ENCODE assay signal across 17 cellular contexts in genomic region chr2:205733082-205733481, GRCh38. TPM values are rescaled to one million over a fixed set of nuclear protein-coding genes. Genes with fewer than 3 reads are reported as not detected.
DNase-seq lines count a peak whose midpoint lies in the region; ATAC-seq and TF ChIP-seq lines count a peak whose summit lies in the region.
"Had no signal": no experiment of that assay in that cellular context is flagged by ENCODE, and none has a peak within 500 bp of the region (broad histone marks: within the 10 kb centered on the region; RNA-seq: fewer than 3 reads in every experiment).

No MANE protein-coding gene starts in this region.

- H3K4me3 Mint-ChIP-seq in nephron: no peak overlapping the region
- H3K4me3 Mint-ChIP-seq: activated naive CD4-positive, alpha-beta T cell treated with anti-CD3 and anti-CD28 coated beads for 36 hours; CD4-positive, CD25-positive, alpha-beta regulatory T cell had no signal

- no peaks in the 10 kb centered on the region for H3K27me3 Mint-ChIP-seq in nephron (ENCODE audit: low read depth)
- H3K27me3 Mint-ChIP-seq: CD4-positive, CD25-positive, alpha-beta regulatory T cell had no signal

- TF ChIP-seq CTCF in nephron (IDR thresholded peaks at IDR 0.05; ENCODE audit: unreplicated experiment in 3 of 3): no peak

- no peak overlapping the region for H3K9ac ChIP-seq in HUES6 (ENCODE audit: low read length)
- peak overlapping the region in 1 of 2 donors; percentile 50 for H3K9ac ChIP-seq in stomach smooth muscle (ENCODE audit: low read length in 2 of 2)
- H3K9ac ChIP-seq: parathyroid adenoma had no signal

- peaks cover 51% of the 10 kb centered on the region for H3K36me3 Mint-ChIP-seq in nephron (ENCODE audit: low read depth)
- H3K36me3 Mint-ChIP-seq: CD4-positive, CD25-positive, alpha-beta regulatory T cell had no signal

- no peak for ATAC-seq in left ventricle myocardium superior
- no peak for ATAC-seq in HG03565 (IDR thresholded peaks at IDR 0.05; ENCODE audit: unreplicated experiment)
- ATAC-seq: K562, right lobe of liver had no signal

- H3K4me1 ChIP-seq in HUES6 (ENCODE audit: control insufficient read depth, insufficient read depth, low read length) (peaks cover 60% of the 10 kb centered on the region), esophagus (ENCODE audit: control insufficient read depth in 2 of 2, insufficient read depth in 2 of 2, low read length in 1 of 2) (no peaks in the 10 kb centered on the region), stomach smooth muscle (ENCODE audit: control insufficient read depth, insufficient read depth, low read length) (peaks cover 69% of the 10 kb centered on the region), SJCRH30 (0 out of 2 replicates have a peak, but pooled peaks cover 3% of the 10 kb centered on the region)
- H3K4me1 ChIP-seq: parathyroid adenoma had no signal

- H3K36me3 ChIP-seq in HUES6 (ENCODE audit: control insufficient read depth, insufficient read depth, low read length) (peaks cover 39% of the 10 kb centered on the region), esophagus (ENCODE audit: control insufficient read depth in 2 of 2, insufficient read depth in 2 of 2, low read length in 1 of 2) (peaks cover 2 to 4% of the 10 kb centered on the region in 2 donors), stomach smooth muscle (ENCODE audit: control insufficient read depth in 2 of 2, insufficient read depth in 2 of 2, low read length in 2 of 2) (peaks cover 44 to 48% of the 10 kb centered on the region in 2 donors), SJCRH30 (peaks cover 34% of the 10 kb centered on the region)
- H3K36me3 ChIP-seq: right lobe of liver had no signal

- peaks cover 69% of the 10 kb centered on the region for H3K4me1 Mint-ChIP-seq in nephron
- H3K4me1 Mint-ChIP-seq: CD4-positive, CD25-positive, alpha-beta regulatory T cell had no signal

- no peak overlapping the region for H3K4me3 ChIP-seq in HUES6 (ENCODE audit: low read depth, low read length)
- H3K4me3 ChIP-seq in esophagus (ENCODE audit: low read depth in 1 of 2, low read length in 2 of 2): no peak overlapping the region
- H3K4me3 ChIP-seq in stomach smooth muscle (ENCODE audit: low read length in 2 of 2): no peak overlapping the region
- no peak overlapping the region for H3K4me3 ChIP-seq in SJCRH30
- H3K4me3 ChIP-seq: K562, right lobe of liver had no signal

- no peaks in the 10 kb centered on the region for H3K27me3 ChIP-seq in HUES6 (ENCODE audit: control insufficient read depth, insufficient read depth, low read length)
- H3K27me3 ChIP-seq in esophagus (ENCODE audit: control insufficient read depth in 1 of 2, insufficient read depth in 2 of 2, low read length in 2 of 2): no peaks in the 10 kb centered on the region
- no peaks in the 10 kb centered on the region for H3K27me3 ChIP-seq in stomach smooth muscle (ENCODE audit: control insufficient read depth in 1 of 2, insufficient read depth in 2 of 2, low read length in 2 of 2)
- H3K27me3 ChIP-seq in SJCRH30: no peaks in the 10 kb centered on the region
- H3K27me3 ChIP-seq: right lobe of liver had no signal

- H3K27ac ChIP-seq in HUES6 (ENCODE audit: low read depth, low read length) (0 out of 2 replicates have a peak overlapping the region, but pooled peaks have one; percentile 45), esophagus (ENCODE audit: low read depth in 2 of 2, low read length in 1 of 2) (peak overlapping the region; percentile 28 to 30), stomach smooth muscle (ENCODE audit: low read length) (peak overlapping the region; percentile 85), SJCRH30 (no peak overlapping the region)
- H3K27ac ChIP-seq: parathyroid adenoma, right lobe of liver had no signal

- H3K27ac Mint-ChIP-seq in nephron: peak overlapping the region; percentile 94 to 98 (median 97)
- H3K27ac Mint-ChIP-seq: activated naive CD4-positive, alpha-beta T cell treated with anti-CD3 and anti-CD28 coated beads for 36 hours; CD4-positive, CD25-positive, alpha-beta regulatory T cell had no signal

- H3K9me3 ChIP-seq in HUES6 (ENCODE audit: control insufficient read depth, insufficient read depth, low read depth, low read length): no peaks in the 10 kb centered on the region
- no peaks in the 10 kb centered on the region for H3K9me3 ChIP-seq in esophagus (ENCODE audit: control insufficient read depth in 2 of 2, insufficient read depth in 1 of 2, low read depth in 1 of 2, low read length in 1 of 2)
- H3K9me3 ChIP-seq in stomach smooth muscle (ENCODE audit: control insufficient read depth in 2 of 2, low read length in 2 of 2): no peaks in the 10 kb centered on the region
- no peaks in the 10 kb centered on the region for H3K9me3 ChIP-seq in SJCRH30 (replicated peaks)
- H3K9me3 ChIP-seq: right lobe of liver had no signal

- 89 to 91% methylated on average over 9 of the region's 9 CpGs for WGBS in esophagus, 2 donors

- DNase-seq in NCI-H774 (lab: John Stamatoyannopoulos, UW): no peak
- DNase-seq in left ventricle myocardium superior: no peak
- DNase-seq in SJCRH30: no peak
- DNase-seq: activated naive CD4-positive, alpha-beta T cell treated with anti-CD3 and anti-CD28 coated beads for 36 hours; activated T-cell treated with anti-CD3 and anti-CD28 coated beads, Interleukin-2, amount 50 U/mL, for 48 hours; CD4-positive, CD25-positive, alpha-beta regulatory T cell; hippocampal formation; NCI-H146; right lobe of liver; stimulated activated CD4-positive, alpha-beta T cell treated with anti-CD3 and anti-CD28 coated beads, Interleukin-15, amount 100 ng/mL, for 24 hours had no signal

- intact Hi-C loops in left ventricle myocardium superior (cut with micrococcal nuclease): no loop called here

- H3K9me3 Mint-ChIP-seq in nephron: no peaks in the 10 kb centered on the region
- H3K9me3 Mint-ChIP-seq: activated naive CD4-positive, alpha-beta T cell treated with anti-CD3 and anti-CD28 coated beads for 36 hours; CD4-positive, CD25-positive, alpha-beta regulatory T cell had no signal

RNA-seq across cellular contexts. Expression of gene NRP2, which starts 50.8 kb away (rescaled TPM):
- polyA plus RNA-seq in esophagus: 10 to 100 TPM in 1 of 2 donors, 1 to 10 TPM in 1; 6.9 to 11.1 TPM
- total RNA-seq in left ventricle myocardium superior: 9.7 TPM
- total RNA-seq in SJCRH30 (2014; rRNA removed; shearing (Covaris generic)): 57.5 and 76.4 TPM in 2 replicates
- total RNA-seq: CD4-positive, CD25-positive, alpha-beta regulatory T cell had no signal
